9 cellular contexts compared by ENCODE assay signal in the genomic region with DNA sequence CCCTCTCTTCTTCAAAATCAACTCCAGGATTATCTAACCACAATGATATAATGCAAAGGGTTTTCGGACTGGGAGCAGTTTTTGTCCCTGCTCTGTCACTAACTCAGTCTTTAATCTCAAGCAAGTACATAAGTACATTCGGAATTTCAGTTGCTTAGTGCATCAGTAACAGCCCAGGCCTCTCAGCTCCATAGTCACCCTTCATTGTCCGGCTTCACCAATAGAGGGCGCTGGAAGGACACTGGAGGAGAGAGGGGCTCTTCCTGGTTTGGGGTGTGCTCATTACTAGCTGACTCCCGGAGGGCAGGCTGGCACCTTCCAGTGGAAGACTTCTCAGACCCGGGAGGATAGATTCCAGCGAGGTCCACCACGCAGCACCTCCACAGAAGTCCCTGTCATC.
DNase-seq lines count a peak whose midpoint lies in the region; ATAC-seq, FAIRE-seq and TF ChIP-seq lines count a peak whose summit lies in the region.
"Had no signal": no experiment of that assay in that cellular context is flagged by ENCODE, and none has a peak within 500 bp of the region (broad histone marks: within the 10 kb centered on the region; RNA-seq: fewer than 3 reads in every experiment).

No MANE protein-coding gene starts in this region.

- no peak overlapping the region for H2BK5ac ChIP-seq in mesenchymal stem cell (ENCODE audit: low read depth, low read length, poor library complexity, severe bottlenecking)

- no peak overlapping the region for H2BK15ac ChIP-seq in mesenchymal stem cell (ENCODE audit: low read depth, poor library complexity, severe bottlenecking)

- no peak overlapping the region for H3K9ac ChIP-seq in mesenchymal stem cell (ENCODE audit: low read length)

- H3K9me3 ChIP-seq in AG04450 (ENCODE audit: control insufficient read depth, insufficient read depth, low read length) (no peaks in the 10 kb centered on the region), mesenchymal stem cell (ENCODE audit: control insufficient read depth, low read length) (no peaks in the 10 kb centered on the region)

- H3K4me3 ChIP-seq in AG04450 (ENCODE audit: low read depth, low read length): no peak overlapping the region
- H3K4me3 ChIP-seq in mesenchymal stem cell (ENCODE audit: insufficient read depth in 1 of 2, low read depth in 1 of 2, low read length in 2 of 2): no peak overlapping the region

- CTCF ChIA-PET in AG04450 (lab: Charles Lee): interaction anchor here (1.0 to 1.1 kb wide), 2 partner anchors 11 to 13 kb away, joined by 3 to 4 read pairs; no protein-coding TSS in a partner anchor

- H3K79me1 ChIP-seq in mesenchymal stem cell (replicated peaks; ENCODE audit: low read length, poor library complexity, severe bottlenecking): no peaks in the 10 kb centered on the region

- H3K23ac ChIP-seq in mesenchymal stem cell (ENCODE audit: low read length in 2 of 2): no peak overlapping the region

- no peaks in the 10 kb centered on the region for H3K36me3 ChIP-seq in mesenchymal stem cell (ENCODE audit: control insufficient read depth in 1 of 2, insufficient read depth in 2 of 2, low read depth in 1 of 2, low read length in 2 of 2)

- ATAC-seq in HG02798 (IDR thresholded peaks at IDR 0.05; ENCODE audit: poor library complexity, unreplicated experiment): peak; percentile 91

- no peak for DNase-seq in AG04450 (ENCODE audit: low read depth, low spot score)
- peak; percentile 1 for DNase-seq in GM12891 (ENCODE audit: insufficient read length, low spot score)
- DNase-seq in NCI-H526 (lab: John Stamatoyannopoulos, UW): peak; percentile 41 to 69
- DNase-seq in amniotic stem cell (lab: John Stamatoyannopoulos, UW): peak; percentile 7
- peak; percentile 41 for DNase-seq in mesenchymal stem cell
- DNase-seq in activated gamma-delta T cell (lab: John Stamatoyannopoulos, UW): no peak
- no peak for DNase-seq in NCI-H2107 treated with DMSO at 0.1 percent for 48 hours (lab: John Stamatoyannopoulos, UW; ENCODE audit: unreplicated experiment)

- H4K8ac ChIP-seq in mesenchymal stem cell (ENCODE audit: low read length): no peak overlapping the region

- POLR2A ChIA-PET in AG04450 (lab: Yijun Ruan, JAX): interaction anchor here (1.4 kb wide), 1 partner anchor 90 kb away, joined by 3 read pairs; the partner anchor contains the start of gene PDGFD

- TF ChIP-seq POLR2A in GM12891 (IDR thresholded peaks at IDR 0.05; ENCODE audit: low read depth, low read length): no peak

- 36% methylated on average over 8 of the region's 8 CpGs for WGBS in mesenchymal stem cell

- H2BK12ac ChIP-seq in mesenchymal stem cell (ENCODE audit: low read length in 2 of 2): no peak overlapping the region

- no peaks in the 10 kb centered on the region for H3K4me1 ChIP-seq in mesenchymal stem cell (ENCODE audit: control insufficient read depth, insufficient read depth, low read depth, low read length)

- no peak for FAIRE-seq in GM12891 (lab: Jason Lieb, UNC)

- TF ChIP-seq CTCF in AG04450 (IDR thresholded peaks at IDR 0.05; ENCODE audit: low read depth, low read length): peak; percentile 58

- no peak overlapping the region for H3K18ac ChIP-seq in mesenchymal stem cell (ENCODE audit: low read depth in 1 of 2, low read length in 2 of 2)

- H3K27me3 ChIP-seq in AG04450 (ENCODE audit: control insufficient read depth, insufficient read depth, low read length) (no peaks in the 10 kb centered on the region), mesenchymal stem cell (ENCODE audit: control insufficient read depth in 1 of 2, insufficient read depth in 1 of 2, low read length in 2 of 2) (no peaks in the 10 kb centered on the region)

- H2AFZ ChIP-seq in mesenchymal stem cell (ENCODE audit: low read depth, low read length): no peak overlapping the region

- H3K4me2 ChIP-seq in mesenchymal stem cell (ENCODE audit: low read length, poor library complexity, severe bottlenecking): no peak overlapping the region

- no peak overlapping the region for H3K14ac ChIP-seq in mesenchymal stem cell (ENCODE audit: low read length in 2 of 2)

- H4K91ac ChIP-seq in mesenchymal stem cell (ENCODE audit: low read length): no peak overlapping the region

- H2BK120ac ChIP-seq in mesenchymal stem cell (ENCODE audit: low read depth, low read length): no peak overlapping the region

- no peak overlapping the region for H2AK5ac ChIP-seq in mesenchymal stem cell (ENCODE audit: low read length, severe bottlenecking)

- H3K27ac ChIP-seq in AG04450 (ENCODE audit: low read depth, low read length): peak overlapping the region; percentile 0
- no peak overlapping the region for H3K27ac ChIP-seq in mesenchymal stem cell (ENCODE audit: low read length, poor library complexity, severe bottlenecking)
- H3K27ac ChIP-seq: epithelial cell of prostate had no signal

- H3K4ac ChIP-seq in mesenchymal stem cell (ENCODE audit: low read depth in 1 of 2, low read length in 2 of 2): no peak overlapping the region

TF ChIP-seq in GM12891, 5 proteins besides CTCF, POLR2A, EP300 and RAD21:
- no peak for TF ChIP-seq TAF1 (IDR thresholded peaks at IDR 0.05; ENCODE audit: low read depth, low read length)
- TF ChIP-seq POU2F2 (IDR thresholded peaks at IDR 0.05; ENCODE audit: low read depth, low read length): no peak
- no peak for TF ChIP-seq POLR2AphosphoS5 (IDR thresholded peaks at IDR 0.05; ENCODE audit: low read depth, low read length)
- no peak for TF ChIP-seq PAX5 (IDR thresholded peaks at IDR 0.05; ENCODE audit: insufficient read depth, low read length, severe bottlenecking)
- TF ChIP-seq SPI1 (IDR thresholded peaks at IDR 0.05; ENCODE audit: low read depth, low read length): no peak

Comparison
In these comparisons a context has a peak if more than half of its experiments do, and no peak if none do; other contexts are left out.
1. DNase-seq: peak in GM12891 (single experiment), NCI-H526 (2 of 2), amniotic stem cell (single experiment) and mesenchymal stem cell (single experiment); none in AG04450 (single experiment), activated gamma-delta T cell (single experiment) and NCI-H2107 treated with DMSO at 0.1 percent for 48 hours (single experiment).